21 cellular contexts compared by ENCODE assay signal in genomic region chr7:129559564-129559963, GRCh38.
"Had no signal": no experiment of that assay in that cellular context is flagged by ENCODE, and none has a peak within 500 bp of the region (broad histone marks: within the 10 kb centered on the region; RNA-seq: fewer than 3 reads in every experiment).

No MANE protein-coding gene starts in this region.

- DNase-seq: hypothalamus; immature natural killer cell; islet precursor cell; left ventricle myocardium inferior; midbrain; mucosa of descending colon; naive thymus-derived CD4-positive, alpha-beta T cell; pancreas; posterior cingulate gyrus; retina; right cardiac atrium; stimulated activated CD4-positive, alpha-beta T cell treated with anti-CD3 and anti-CD28 coated beads, Interleukin-12 subunit alpha, Interleukin-12 subunit beta, amount 100 ng/mL, for 4 hours; stimulated activated CD4-positive, alpha-beta T cell treated with anti-CD3 and anti-CD28 coated beads, Interleukin-15, amount 100 ng/mL, for 24 hours; stimulated activated CD4-positive, alpha-beta T cell treated with anti-CD3 and anti-CD28 coated beads, Interleukin-2, amount 100 ng/mL, for 24 hours; stimulated activated CD4-positive, alpha-beta T cell treated with anti-CD3 and anti-CD28 coated beads, Interleukin-4, amount 100 ng/mL, for 1 hour; stimulated activated naive CD8-positive, alpha-beta T cell treated with anti-CD3 and anti-CD28 coated beads, Interleukin-15, Interleukin-2, amounts not matched to agents 100 U/mL and 50 U/mL, for 24 hours; stomach; testis; thyroid gland; transverse colon; upper lobe of left lung had no signal

- FAIRE-seq: pancreas had no signal
